In genomic region chr2:27245620-27246019, GRCh38 we compare ENCODE assay signal across 30 cellular contexts. TPM values are rescaled to one million over a fixed set of nuclear protein-coding genes. Genes with fewer than 3 reads are reported as not detected.
"Had no signal": no experiment of that assay in that cellular context is flagged by ENCODE, and none has a peak within 500 bp of the region (broad histone marks: within the 10 kb centered on the region; RNA-seq: fewer than 3 reads in every experiment).

No MANE protein-coding gene starts in this region.

- ATAC-seq: effector memory CD8-positive, alpha-beta T cell; left colon; natural killer cell; psoas muscle; sciatic nerve; stimulated activated memory B cell treated with anti-CD40 and anti-IgM and Interleukin-4, amounts not matched to agents 10 μg/mL and 1 μg/mL and 100 μg/mL, for 72 hours; upper lobe of right lung had no signal

- H3K9me3 ChIP-seq: esophagus squamous epithelium, psoas muscle, spleen, tibial nerve, upper lobe of right lung had no signal

- H3K27ac Mint-ChIP-seq: dendritic cell treated with granulocyte-macrophage colony-stimulating factor and Interleukin-4, amounts not matched to agents 40 ng/mL and 50 ng/mL, for 4 days; effector memory CD8-positive, alpha-beta T cell; natural killer cell; neural progenitor cell; stimulated activated memory B cell treated with anti-CD40 and anti-IgM and Interleukin-4, amounts not matched to agents 10 μg/mL and 1 μg/mL and 100 μg/mL, for 72 hours; stimulated activated naive CD8-positive, alpha-beta T cell treated with anti-CD3 and anti-CD28 coated beads, Interleukin-15, Interleukin-2, amounts not matched to agents 100 ng/mL and 50 ng/mL, for 24 hours had no signal

- H3K27ac ChIP-seq: esophagus squamous epithelium, neural progenitor cell, parathyroid adenoma, psoas muscle, spleen, tibial nerve, upper lobe of right lung had no signal

- H2AFZ ChIP-seq: neural progenitor cell, parathyroid adenoma had no signal

- H3K4me1 ChIP-seq: parathyroid adenoma had no signal

- H3K9ac ChIP-seq: neural progenitor cell, parathyroid adenoma had no signal

- FAIRE-seq: colon, keratinocyte had no signal

- H3K36me3 Mint-ChIP-seq: natural killer cell had no signal

- H3K4me3 ChIP-seq: esophagus squamous epithelium, neural progenitor cell, psoas muscle, spleen, tibial nerve, upper lobe of right lung had no signal

- H3K27me3 Mint-ChIP-seq: stimulated activated naive CD8-positive, alpha-beta T cell treated with anti-CD3 and anti-CD28 coated beads, Interleukin-15, Interleukin-2, amounts not matched to agents 100 ng/mL and 50 ng/mL, for 24 hours had no signal

- H3K4me3 Mint-ChIP-seq: dendritic cell treated with granulocyte-macrophage colony-stimulating factor and Interleukin-4, amounts not matched to agents 40 ng/mL and 50 ng/mL, for 4 days; effector memory CD8-positive, alpha-beta T cell; immature natural killer cell; natural killer cell; neural progenitor cell; stimulated activated memory B cell treated with anti-CD40 and anti-IgM and Interleukin-4, amounts not matched to agents 10 μg/mL and 1 μg/mL and 100 μg/mL, for 72 hours; stimulated activated naive CD8-positive, alpha-beta T cell treated with anti-CD3 and anti-CD28 coated beads, Interleukin-15, Interleukin-2, amounts not matched to agents 100 ng/mL and 50 ng/mL, for 24 hours had no signal

- H3K79me2 ChIP-seq: parathyroid adenoma had no signal

- H3K36me3 ChIP-seq: neural progenitor cell had no signal

- H3K4me1 Mint-ChIP-seq: immature natural killer cell, natural killer cell had no signal

- H3K9me3 Mint-ChIP-seq: dendritic cell treated with granulocyte-macrophage colony-stimulating factor and Interleukin-4, amounts not matched to agents 40 ng/mL and 50 ng/mL, for 4 days; effector memory CD8-positive, alpha-beta T cell; immature natural killer cell; natural killer cell; neural progenitor cell; stimulated activated memory B cell treated with anti-CD40 and anti-IgM and Interleukin-4, amounts not matched to agents 10 μg/mL and 1 μg/mL and 100 μg/mL, for 72 hours; stimulated activated naive CD8-positive, alpha-beta T cell treated with anti-CD3 and anti-CD28 coated beads, Interleukin-15, Interleukin-2, amounts not matched to agents 100 ng/mL and 50 ng/mL, for 24 hours had no signal

- DNase-seq: cerebellar nuclear complex; effector memory CD8-positive, alpha-beta T cell; esophagus squamous epithelium; foreskin fibroblast; immature natural killer cell; left colon; mammary epithelial cell; natural killer cell; nucleus accumbens; retina; spleen; stimulated activated CD4-positive, alpha-beta T cell treated with anti-CD3 and anti-CD28 coated beads, Interleukin-15, amount 100 ng/mL, for 24 hours; stimulated activated CD4-positive, alpha-beta T cell treated with anti-CD3 and anti-CD28 coated beads, Interleukin-1b, Interleukin-23, amount 100 ng/mL, for 48 hours; stimulated activated CD4-positive, alpha-beta T cell treated with anti-CD3 and anti-CD28 coated beads, Interleukin-4, amount 100 ng/mL, for 24 hours; upper lobe of right lung had no signal

- H3K4me2 ChIP-seq: neural progenitor cell had no signal

RNA-seq across cellular contexts. Expression of gene SLC30A3, which starts 17.2 kb away (rescaled TPM):
- total RNA-seq: epithelial cell of proximal tubule, left colon, mucosa of gallbladder, natural killer cell, sciatic nerve had no signal
- polyA plus RNA-seq: immature natural killer cell, keratinocyte had no signal

RNA-seq across cellular contexts. Expression of gene DNAJC5G, which starts 29.6 kb away (rescaled TPM):
- total RNA-seq: epithelial cell of proximal tubule, left colon, lower leg skin, mammary epithelial cell, mucosa of gallbladder, myocyte, natural killer cell, psoas muscle, sciatic nerve, spleen, temporal lobe, upper lobe of right lung had no signal
- polyA plus RNA-seq: immature natural killer cell, keratinocyte, mammary epithelial cell, psoas muscle, spleen had no signal
